In genomic region chr19:18879579-18880373, GRCh38 we compare ENCODE assay signal across 9 cellular contexts. TPM values are rescaled to one million over a fixed set of nuclear protein-coding genes. Genes with fewer than 3 reads are reported as not detected.
DNase-seq lines count a peak whose midpoint lies in the region; ATAC-seq and TF ChIP-seq lines count a peak whose summit lies in the region.
"Had no signal": no experiment of that assay in that cellular context is flagged by ENCODE, and none has a peak within 500 bp of the region (broad histone marks: within the 10 kb centered on the region; RNA-seq: fewer than 3 reads in every experiment).

No MANE protein-coding gene starts in this region.

- H4K8ac ChIP-seq in IMR-90 (ENCODE audit: low read depth in 2 of 2, low read length in 2 of 2): no peak overlapping the region

- no peak overlapping the region for H2BK20ac ChIP-seq in IMR-90 (ENCODE audit: low read depth, low read length)

- TF ChIP-seq RAD21 in IMR-90 (IDR thresholded peaks at IDR 0.05; ENCODE audit: low read length): no peak

- no peak overlapping the region for H3K4me3 Mint-ChIP-seq in activated B cell treated with CpG ODN at 0.5 μM for 24 hours
- H3K4me3 Mint-ChIP-seq in memory B cell: no peak overlapping the region
- no peak overlapping the region for H3K4me3 Mint-ChIP-seq in glutamatergic neuron (ENCODE audit: unreplicated experiment)

- DNase-seq in DMS53 (lab: John Stamatoyannopoulos, UW) (peak; percentile 74), DMS53 treated with DMSO at 0.1 percent for 48 hours (lab: John Stamatoyannopoulos, UW; ENCODE audit: unreplicated experiment) (no peak), IMR-90 (no peak), activated B cell treated with CpG ODN at 0.5 μM for 24 hours (no peak), memory B cell (ENCODE audit: low spot score in 2 of 2) (no peak), glutamatergic neuron (no peak)

- no peaks in the 10 kb centered on the region for H3K4me1 Mint-ChIP-seq in activated B cell treated with CpG ODN at 0.5 μM for 24 hours
- no peaks in the 10 kb centered on the region for H3K4me1 Mint-ChIP-seq in memory B cell
- H3K4me1 Mint-ChIP-seq in glutamatergic neuron (ENCODE audit: low read depth, unreplicated experiment): no peaks in the 10 kb centered on the region

- dilution Hi-C loops in IMR-90 (cut with HindIII; ENCODE audit: low sequenced_read_pairs, unreplicated experiment): no loop called here

- H3K79me1 ChIP-seq in IMR-90 (ENCODE audit: low read depth in 1 of 2, low read length in 2 of 2): no peaks in the 10 kb centered on the region

- no peak overlapping the region for H3K18ac ChIP-seq in IMR-90 (ENCODE audit: low read depth, low read length)

- no peak overlapping the region for H2AFZ ChIP-seq in IMR-90 (replicated peaks; ENCODE audit: low read length, poor library complexity)

- H3K4me3 ChIP-seq in IMR-90 (ENCODE audit: insufficient read depth, low read depth, low read length): no peak overlapping the region

- peaks cover 3% of the 10 kb centered on the region for H3K9me3 Mint-ChIP-seq in activated B cell treated with CpG ODN at 0.5 μM for 24 hours
- H3K9me3 Mint-ChIP-seq in memory B cell: no peaks in the 10 kb centered on the region
- H3K9me3 Mint-ChIP-seq in glutamatergic neuron (ENCODE audit: unreplicated experiment): peaks cover 3% of the 10 kb centered on the region

- no peaks in the 10 kb centered on the region for H3K4me1 ChIP-seq in IMR-90 (ENCODE audit: control insufficient read depth, insufficient read depth, low read length)

- POLR2A ChIA-PET in IMR-90 (lab: Charles Lee; ENCODE audit: unreplicated experiment): no interaction called here
- POLR2A ChIA-PET in activated B cell treated with CpG ODN at 0.5 μM for 24 hours (lab: Charles Lee): no interaction called here

- in situ Hi-C loops in IMR-90 (cut with MboI; ENCODE audit: low sequenced_read_pairs): no loop called here

- H3K56ac ChIP-seq in IMR-90 (ENCODE audit: extremely low read depth, insufficient read depth, low read length): no peak overlapping the region

- no peak overlapping the region for H2BK15ac ChIP-seq in IMR-90 (ENCODE audit: low read depth, low read length)

- no peak overlapping the region for H3K4ac ChIP-seq in IMR-90 (ENCODE audit: low read depth, low read length)

- no peak overlapping the region for H3K9ac ChIP-seq in IMR-90 (ENCODE audit: low read depth, low read length)

- BruUV-seq in IMR-90 (replicated peaks; lab: Mats Ljungman, UMichigan): no TSS peak

- no peak overlapping the region for H2AK5ac ChIP-seq in IMR-90 (ENCODE audit: low read depth, low read length)

- no peak overlapping the region for H4K91ac ChIP-seq in IMR-90 (ENCODE audit: insufficient read depth, low read depth, low read length)

- no peaks in the 10 kb centered on the region for H3K36me3 Mint-ChIP-seq in activated B cell treated with CpG ODN at 0.5 μM for 24 hours (ENCODE audit: low read depth)
- H3K36me3 Mint-ChIP-seq in memory B cell: no peaks in the 10 kb centered on the region
- H3K36me3 Mint-ChIP-seq in glutamatergic neuron (ENCODE audit: unreplicated experiment): peaks cover 18% of the 10 kb centered on the region

- H3K27ac Mint-ChIP-seq in activated B cell treated with CpG ODN at 0.5 μM for 24 hours (no peak overlapping the region), memory B cell (no peak overlapping the region), glutamatergic neuron (ENCODE audit: unreplicated experiment) (no peak overlapping the region)

- H2BK5ac ChIP-seq in IMR-90 (ENCODE audit: low read depth, low read length, poor library complexity, severe bottlenecking): no peak overlapping the region

- CTCF ChIA-PET in IMR-90 (lab: Yijun Ruan, JAX) (no interaction called here), activated B cell treated with CpG ODN at 0.5 μM for 24 hours (lab: Charles Lee) (no interaction called here)

- ATAC-seq in IMR-90 (ENCODE audit: low read depth): peak; percentile 63
- peak; percentile 57 for ATAC-seq in activated B cell treated with CpG ODN at 0.5 μM for 24 hours (ENCODE audit: low read depth)
- peak; percentile 75 for ATAC-seq in memory B cell (ENCODE audit: low read depth)
- no peak for ATAC-seq in GM21723 (IDR thresholded peaks at IDR 0.05; ENCODE audit: unreplicated experiment)
- ATAC-seq in GM19452 (IDR thresholded peaks at IDR 0.05; ENCODE audit: unreplicated experiment): no peak

- no peaks in the 10 kb centered on the region for H4K20me1 ChIP-seq in IMR-90 (ENCODE audit: insufficient read depth, low read length)

- H3K27me3 Mint-ChIP-seq in activated B cell treated with CpG ODN at 0.5 μM for 24 hours: no peaks in the 10 kb centered on the region
- H3K27me3 Mint-ChIP-seq in memory B cell: no peaks in the 10 kb centered on the region
- peaks cover 2% of the 10 kb centered on the region for H3K27me3 Mint-ChIP-seq in glutamatergic neuron (ENCODE audit: unreplicated experiment)

- no peaks in the 10 kb centered on the region; the same call in 1 of the 2 replicates for H3K9me1 ChIP-seq in IMR-90 (ENCODE audit: insufficient read depth, low read length)

- H3K27me3 ChIP-seq in IMR-90 (ENCODE audit: control insufficient read depth, insufficient read depth, low read length): no peaks in the 10 kb centered on the region

- no peak overlapping the region for H2AK9ac ChIP-seq in IMR-90 (replicated peaks; ENCODE audit: low read depth, low read length, poor library complexity)

- no peak overlapping the region for H3K4me2 ChIP-seq in IMR-90 (ENCODE audit: low read depth, low read length)

- TF ChIP-seq POLR2A in IMR-90 (IDR thresholded peaks at IDR 0.05; ENCODE audit: low read depth, low read length): no peak

- H3K14ac ChIP-seq in IMR-90 (replicated peaks; ENCODE audit: low read depth, low read length): no peak overlapping the region

- peaks cover 6% of the 10 kb centered on the region; the same call in 1 of the 2 replicates for H3K9me3 ChIP-seq in IMR-90 (ENCODE audit: control insufficient read depth, insufficient read depth, low read length)

- no peak for TF ChIP-seq CTCF in IMR-90 (conservative IDR thresholded peaks at IDR 0.05; ENCODE audit: low read depth, low read length)
- no peak for TF ChIP-seq CTCF in activated B cell treated with CpG ODN at 0.5 μM for 24 hours (IDR thresholded peaks at IDR 0.05)
- TF ChIP-seq CTCF in glutamatergic neuron (IDR thresholded peaks at IDR 0.05; ENCODE audit: partially characterized antibody, unreplicated experiment): no peak

- H2BK120ac ChIP-seq in IMR-90 (ENCODE audit: low read depth, low read length): no peak overlapping the region

- H3K27ac ChIP-seq in IMR-90 (ENCODE audit: insufficient read depth, low read length): no peak overlapping the region
- H3K27ac ChIP-seq: VCaP had no signal

- intact Hi-C loops in IMR-90 (cut with micrococcal nuclease): no loop called here
- intact Hi-C loops in activated B cell treated with CpG ODN at 0.5 μM for 24 hours (cut with micrococcal nuclease): no loop called here

- WGBS in IMR-90 (ENCODE audit: extremely low coverage in 2 of 2, insufficient read length in 1 of 2), 2 experiments: 95% methylated on average over 7 of the region's 13 CpGs; no CpG with 5 or more reads in 1 of the 2 experiments

- H3K36me3 ChIP-seq in IMR-90 (ENCODE audit: control insufficient read depth, insufficient read depth, low read length): peaks cover 3% of the 10 kb centered on the region; the same call in 1 of the 2 replicates

- no peak overlapping the region for H3K23ac ChIP-seq in IMR-90 (ENCODE audit: low read depth, low read length)

- H4K5ac ChIP-seq in IMR-90 (ENCODE audit: low read depth, low read length): no peak overlapping the region

TF ChIP-seq in IMR-90, 13 proteins besides CTCF, POLR2A, EP300 and RAD21 (continues in another document):
- TF ChIP-seq CEBPB (IDR thresholded peaks at IDR 0.05; ENCODE audit: low read depth, low read length) (no peak), USF2 (IDR thresholded peaks at IDR 0.05; ENCODE audit: low read depth, low read length) (no peak), RFX5 (IDR thresholded peaks at IDR 0.05; ENCODE audit: low read depth, low read length) (no peak), FOS (IDR thresholded peaks at IDR 0.05; ENCODE audit: low read depth, low read length) (no peak)

RNA-seq across cellular contexts. Expression of gene CERS1, which starts 16.2 kb away (rescaled TPM):
- total RNA-seq in IMR-90 (2012; rRNA removed) (0.56 and 0.90 TPM in 2 replicates), activated B cell treated with CpG ODN at 0.5 μM for 24 hours (not detected in 2 replicates), glutamatergic neuron (ENCODE audit: unreplicated experiment) (15.3 TPM)
- polyA plus RNA-seq in IMR-90 (2012; rRNA removed): 4.1 and 4.3 TPM in 2 replicates
- 2.1 and 8.4 TPM in 2 replicates for polyA plus RNA-seq in IMR-90 (2012; cell fraction: cytosol; rRNA removed)
- polyA plus RNA-seq in IMR-90 (2012; cell fraction: nucleus; rRNA removed; ENCODE audit: low replicate concordance): 2.4 and 8.1 TPM in 2 replicates

RNA-seq across cellular contexts. Expression of gene COPE, which starts 39.4 kb away (rescaled TPM):
- total RNA-seq in IMR-90 (2012; rRNA removed): 310 and 347 TPM in 2 replicates
- 461 and 500 TPM in 2 replicates for polyA plus RNA-seq in IMR-90 (2012; rRNA removed)
- 350 and 779 TPM in 2 replicates for polyA plus RNA-seq in IMR-90 (2012; cell fraction: cytosol; rRNA removed)
- 196 and 505 TPM in 2 replicates for polyA plus RNA-seq in IMR-90 (2012; cell fraction: nucleus; rRNA removed; ENCODE audit: low replicate concordance)
- total RNA-seq in activated B cell treated with CpG ODN at 0.5 μM for 24 hours: 182 and 253 TPM in 2 replicates
- total RNA-seq in glutamatergic neuron (ENCODE audit: unreplicated experiment): 177 TPM

RNA-seq across cellular contexts. Expression of gene DDX49, which starts 39.7 kb away (rescaled TPM):
- 50.9 and 55.8 TPM in 2 replicates for total RNA-seq in IMR-90 (2012; rRNA removed)
- polyA plus RNA-seq in IMR-90 (2012; rRNA removed): 52.1 and 61.9 TPM in 2 replicates
- polyA plus RNA-seq in IMR-90 (2012; cell fraction: cytosol; rRNA removed): 52.5 and 65.2 TPM in 2 replicates
- 50.7 and 114 TPM in 2 replicates for polyA plus RNA-seq in IMR-90 (2012; cell fraction: nucleus; rRNA removed; ENCODE audit: low replicate concordance)
- total RNA-seq in activated B cell treated with CpG ODN at 0.5 μM for 24 hours: 49.0 and 53.6 TPM in 2 replicates
- total RNA-seq in glutamatergic neuron (ENCODE audit: unreplicated experiment): 51.4 TPM

RNA-seq across cellular contexts. Expression of gene UPF1, which starts 48.0 kb away (rescaled TPM):
- total RNA-seq in IMR-90 (2012; rRNA removed) (31.2 and 31.4 TPM in 2 replicates), activated B cell treated with CpG ODN at 0.5 μM for 24 hours (93.2 and 107 TPM in 2 replicates), glutamatergic neuron (ENCODE audit: unreplicated experiment) (46.3 TPM)
- polyA plus RNA-seq in IMR-90 (2012; rRNA removed): 39.2 and 50.3 TPM in 2 replicates
- 19.9 and 28.2 TPM in 2 replicates for polyA plus RNA-seq in IMR-90 (2012; cell fraction: cytosol; rRNA removed)
- 76.6 and 116 TPM in 2 replicates for polyA plus RNA-seq in IMR-90 (2012; cell fraction: nucleus; rRNA removed; ENCODE audit: low replicate concordance)

Comparison
In these comparisons a context has a peak if more than half of its experiments do, and no peak if none do; other contexts are left out.
1. ATAC-seq: peak in IMR-90 (single experiment), activated B cell treated with CpG ODN at 0.5 μM for 24 hours (single experiment) and memory B cell (single experiment); none in GM21723 (single experiment) and GM19452 (single experiment).